ENCODE assay signal across 1 cellular context in the genomic region with DNA sequence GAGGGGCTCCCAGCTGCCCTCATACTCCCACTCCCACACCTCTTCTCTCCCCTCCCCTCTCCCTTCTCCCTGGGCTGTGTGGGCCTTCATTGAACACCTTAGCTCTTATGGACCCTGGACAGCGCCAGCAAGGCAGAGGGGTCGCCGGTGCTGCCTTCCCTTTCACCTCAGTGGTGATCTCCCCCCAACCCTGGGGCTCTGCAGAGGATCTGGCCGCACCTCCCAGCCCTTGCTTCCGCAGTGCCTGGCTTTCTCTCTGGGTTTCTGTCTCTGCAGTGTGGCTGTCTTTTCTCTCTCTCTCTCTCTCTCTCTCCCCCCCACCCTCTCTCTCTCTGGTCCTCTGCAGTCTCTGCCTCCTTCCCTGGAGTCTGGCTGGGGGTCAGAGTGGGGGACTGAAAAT.
TF ChIP-seq lines count a peak whose summit lies in the region.

No MANE protein-coding gene starts in this region.

TF ChIP-seq in GM12878, 131 proteins besides CTCF, POLR2A, EP300 and RAD21:
- TF ChIP-seq, protein P1, sequence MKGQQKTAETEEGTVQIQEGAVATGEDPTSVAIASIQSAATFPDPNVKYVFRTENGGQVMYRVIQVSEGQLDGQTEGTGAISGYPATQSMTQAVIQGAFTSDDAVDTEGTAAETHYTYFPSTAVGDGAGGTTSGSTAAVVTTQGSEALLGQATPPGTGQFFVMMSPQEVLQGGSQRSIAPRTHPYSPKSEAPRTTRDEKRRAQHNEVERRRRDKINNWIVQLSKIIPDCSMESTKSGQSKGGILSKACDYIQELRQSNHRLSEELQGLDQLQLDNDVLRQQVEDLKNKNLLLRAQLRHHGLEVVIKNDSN (IDR thresholded peaks at IDR 0.05; ENCODE audit: borderline replicate concordance, extremely low read length, insufficient read depth, low read depth, low read length): no peak
- TF ChIP-seq, protein P2, sequence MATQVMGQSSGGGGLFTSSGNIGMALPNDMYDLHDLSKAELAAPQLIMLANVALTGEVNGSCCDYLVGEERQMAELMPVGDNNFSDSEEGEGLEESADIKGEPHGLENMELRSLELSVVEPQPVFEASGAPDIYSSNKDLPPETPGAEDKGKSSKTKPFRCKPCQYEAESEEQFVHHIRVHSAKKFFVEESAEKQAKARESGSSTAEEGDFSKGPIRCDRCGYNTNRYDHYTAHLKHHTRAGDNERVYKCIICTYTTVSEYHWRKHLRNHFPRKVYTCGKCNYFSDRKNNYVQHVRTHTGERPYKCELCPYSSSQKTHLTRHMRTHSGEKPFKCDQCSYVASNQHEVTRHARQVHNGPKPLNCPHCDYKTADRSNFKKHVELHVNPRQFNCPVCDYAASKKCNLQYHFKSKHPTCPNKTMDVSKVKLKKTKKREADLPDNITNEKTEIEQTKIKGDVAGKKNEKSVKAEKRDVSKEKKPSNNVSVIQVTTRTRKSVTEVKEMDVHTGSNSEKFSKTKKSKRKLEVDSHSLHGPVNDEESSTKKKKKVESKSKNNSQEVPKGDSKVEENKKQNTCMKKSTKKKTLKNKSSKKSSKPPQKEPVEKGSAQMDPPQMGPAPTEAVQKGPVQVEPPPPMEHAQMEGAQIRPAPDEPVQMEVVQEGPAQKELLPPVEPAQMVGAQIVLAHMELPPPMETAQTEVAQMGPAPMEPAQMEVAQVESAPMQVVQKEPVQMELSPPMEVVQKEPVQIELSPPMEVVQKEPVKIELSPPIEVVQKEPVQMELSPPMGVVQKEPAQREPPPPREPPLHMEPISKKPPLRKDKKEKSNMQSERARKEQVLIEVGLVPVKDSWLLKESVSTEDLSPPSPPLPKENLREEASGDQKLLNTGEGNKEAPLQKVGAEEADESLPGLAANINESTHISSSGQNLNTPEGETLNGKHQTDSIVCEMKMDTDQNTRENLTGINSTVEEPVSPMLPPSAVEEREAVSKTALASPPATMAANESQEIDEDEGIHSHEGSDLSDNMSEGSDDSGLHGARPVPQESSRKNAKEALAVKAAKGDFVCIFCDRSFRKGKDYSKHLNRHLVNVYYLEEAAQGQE (IDR thresholded peaks at IDR 0.05; ENCODE audit: low read depth, low read length): peak; percentile 67; the same call in 1 of the 2 replicates
